In genomic region chr4:3708611-3709010, GRCh38 we compare ENCODE assay signal across 21 cellular contexts. TPM values are rescaled to one million over a fixed set of nuclear protein-coding genes. Genes with fewer than 3 reads are reported as not detected.
"Had no signal": no experiment of that assay in that cellular context is flagged by ENCODE, and none has a peak within 500 bp of the region (broad histone marks: within the 10 kb centered on the region; RNA-seq: fewer than 3 reads in every experiment).

No MANE protein-coding gene starts in this region.

- H3K36me3 Mint-ChIP-seq: brain, naive B cell, T-cell had no signal

- H3K27ac Mint-ChIP-seq: activated CD4-positive, alpha-beta memory T cell treated with anti-CD3 and anti-CD28 coated beads, Interleukin-2, amount 10 ng/mL, durations not matched to agents 7 days and 5 days; activated CD4-positive, alpha-beta T cell treated with anti-CD3 and anti-CD28 coated beads, Interleukin-2, amount 10 ng/mL, durations not matched to agents 24 days and 14 days; activated T-helper 1 cell treated with anti-CD3 and anti-CD28 coated beads, Interleukin-12 subunit alpha, Interleukin-12 subunit beta, Interleukin-2, Interleukin-4 antibody, amounts not matched to agents 30 ng/mL and 10 ng/mL and 1 ng/mL, durations not matched to agents 14 hours and 24 hours and 36 hours; T-cell; T-helper 2 cell treated with Interferon-gamma antibody and Interleukin-4, amounts not matched to agents 5 μg/mL and 100 μg/mL, for 36 hours had no signal

- ATAC-seq: activated CD4-positive, CD25-positive, alpha-beta regulatory T cell treated with anti-CD3 and anti-CD28 coated beads, Interleukin-2, amount 50 U/mL, for 24 hours; effector memory CD8-positive, alpha-beta T cell; mucosa of descending colon; T-cell; upper lobe of right lung had no signal

- DNase-seq: activated CD4-positive, alpha-beta memory T cell treated with anti-CD3 and anti-CD28 coated beads, Interleukin-2, amount 10 ng/mL, durations not matched to agents 7 days and 5 days; activated CD4-positive, alpha-beta T cell treated with anti-CD3 and anti-CD28 coated beads, Interleukin-2, amount 10 ng/mL, durations not matched to agents 24 days and 14 days; activated gamma-delta T cell; effector memory CD8-positive, alpha-beta T cell; kidney glomerular epithelial cell; left ventricle myocardium inferior; mesenchymal stem cell; naive B cell; stimulated activated CD4-positive, alpha-beta T cell treated with anti-CD3 and anti-CD28 coated beads, Interleukin-4, amount 100 ng/mL, for 1 hour; stimulated activated naive CD4-positive, alpha-beta T cell; T-cell had no signal

- H3K4me1 ChIP-seq: esophagus muscularis mucosa, pancreas, upper lobe of right lung had no signal

- H3K36me3 ChIP-seq: esophagus muscularis mucosa, left ventricle myocardium inferior, pancreas, upper lobe of right lung had no signal

- H3K4me1 Mint-ChIP-seq: activated CD4-positive, alpha-beta memory T cell treated with anti-CD3 and anti-CD28 coated beads, Interleukin-2, amount 10 ng/mL, durations not matched to agents 7 days and 5 days; activated CD4-positive, alpha-beta T cell treated with anti-CD3 and anti-CD28 coated beads, Interleukin-2, amount 10 ng/mL, durations not matched to agents 24 days and 14 days; naive B cell; T-cell had no signal

- H3K4me3 Mint-ChIP-seq: activated CD4-positive, alpha-beta memory T cell treated with anti-CD3 and anti-CD28 coated beads, Interleukin-2, amount 10 ng/mL, durations not matched to agents 7 days and 5 days; activated CD4-positive, alpha-beta T cell treated with anti-CD3 and anti-CD28 coated beads, Interleukin-2, amount 10 ng/mL, durations not matched to agents 24 days and 14 days; activated T-helper 1 cell treated with anti-CD3 and anti-CD28 coated beads, Interleukin-12 subunit alpha, Interleukin-12 subunit beta, Interleukin-2, Interleukin-4 antibody, amounts not matched to agents 30 ng/mL and 10 ng/mL and 1 ng/mL, durations not matched to agents 14 hours and 24 hours and 36 hours; brain; effector memory CD8-positive, alpha-beta T cell; naive B cell; T-cell; T-helper 2 cell treated with Interferon-gamma antibody and Interleukin-4, amounts not matched to agents 5 μg/mL and 100 μg/mL, for 36 hours had no signal

- H3K27me3 Mint-ChIP-seq: activated CD4-positive, alpha-beta memory T cell treated with anti-CD3 and anti-CD28 coated beads, Interleukin-2, amount 10 ng/mL, durations not matched to agents 7 days and 5 days; brain had no signal

- H3K9me3 Mint-ChIP-seq: activated CD4-positive, alpha-beta memory T cell treated with anti-CD3 and anti-CD28 coated beads, Interleukin-2, amount 10 ng/mL, durations not matched to agents 7 days and 5 days; activated CD4-positive, alpha-beta T cell treated with anti-CD3 and anti-CD28 coated beads, Interleukin-2, amount 10 ng/mL, durations not matched to agents 24 days and 14 days; activated T-helper 1 cell treated with anti-CD3 and anti-CD28 coated beads, Interleukin-12 subunit alpha, Interleukin-12 subunit beta, Interleukin-2, Interleukin-4 antibody, amounts not matched to agents 30 ng/mL and 10 ng/mL and 1 ng/mL, durations not matched to agents 14 hours and 24 hours and 36 hours; effector memory CD8-positive, alpha-beta T cell; naive B cell; T-cell; T-helper 2 cell treated with Interferon-gamma antibody and Interleukin-4, amounts not matched to agents 5 μg/mL and 100 μg/mL, for 36 hours had no signal

- H3K4me3 ChIP-seq: dorsolateral prefrontal cortex, esophagus muscularis mucosa, left ventricle myocardium inferior, mucosa of descending colon, pancreas, upper lobe of right lung had no signal

- H3K27ac ChIP-seq: esophagus muscularis mucosa, left ventricle myocardium inferior, pancreas, upper lobe of right lung, VCaP had no signal

- H3K27me3 ChIP-seq: pancreas had no signal

- H3K9me3 ChIP-seq: esophagus muscularis mucosa, left ventricle myocardium inferior, mucosa of descending colon, pancreas, upper lobe of right lung had no signal

RNA-seq across cellular contexts. Expression of gene ADRA2C, which starts 57.6 kb away (rescaled TPM):
- total RNA-seq: activated CD4-positive, alpha-beta memory T cell treated with anti-CD3 and anti-CD28 coated beads, Interleukin-2, amount 10 ng/mL, durations not matched to agents 7 days and 5 days; activated CD4-positive, alpha-beta T cell treated with anti-CD3 and anti-CD28 coated beads, Interleukin-2, amount 10 ng/mL, durations not matched to agents 24 days and 14 days; activated T-helper 1 cell treated with anti-CD3 and anti-CD28 coated beads, Interleukin-12 subunit alpha, Interleukin-12 subunit beta, Interleukin-2, Interleukin-4 antibody, amounts not matched to agents 30 ng/mL and 10 ng/mL and 1 ng/mL, durations not matched to agents 14 hours and 24 hours and 36 hours had no signal
